Comparison of ENCODE assay signal across 15 cellular contexts in the genomic region with DNA sequence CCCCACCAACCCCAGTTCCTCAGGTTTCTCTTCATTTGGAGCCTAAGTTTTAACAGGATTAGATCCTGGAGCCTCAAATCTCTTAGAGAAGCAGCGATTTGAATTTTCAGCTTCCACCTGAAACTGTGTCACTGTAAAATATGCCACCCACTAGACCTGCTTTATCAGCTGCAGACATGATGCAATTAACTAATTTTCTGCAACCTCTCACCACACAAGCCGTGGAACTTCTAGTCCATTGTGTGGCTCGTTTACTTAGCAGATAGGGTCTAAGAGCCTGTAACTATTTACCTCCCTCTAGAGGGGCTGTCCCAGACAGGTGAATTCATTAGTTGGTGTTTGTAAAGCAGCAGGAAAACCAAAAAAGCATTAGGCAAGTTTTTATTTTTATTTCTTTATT. TPM values are rescaled to one million over a fixed set of nuclear protein-coding genes. Genes with fewer than 3 reads are reported as not detected.
DNase-seq lines count a peak whose midpoint lies in the region; ATAC-seq and TF ChIP-seq lines count a peak whose summit lies in the region.
"Had no signal": no experiment of that assay in that cellular context is flagged by ENCODE, and none has a peak within 500 bp of the region (broad histone marks: within the 10 kb centered on the region; RNA-seq: fewer than 3 reads in every experiment).

No MANE protein-coding gene starts in this region.

- H3K4me3 ChIP-seq in liver (ENCODE audit: low read depth in 1 of 3, low read length in 3 of 3), result no peak overlapping the region
- H3K4me3 ChIP-seq: left ventricle myocardium inferior, vagina had no signal

- H3K9ac ChIP-seq in liver (ENCODE audit: low read depth in 1 of 2, low read length in 2 of 2), result peak overlapping the region in 1 of 2 donors; percentile 12

- no peaks in the 10 kb centered on the region for H3K9me3 ChIP-seq in liver (ENCODE audit: control insufficient read depth in 4 of 4, low read length in 3 of 4)
- H3K9me3 ChIP-seq: left ventricle myocardium inferior, vagina had no signal

- no peak for TF ChIP-seq CTCF in liver (IDR thresholded peaks at IDR 0.05; ENCODE audit: low read depth, low read length, missing input control)

- H3K27ac ChIP-seq in liver (ENCODE audit: low read depth in 1 of 2, low read length in 2 of 2), result peak overlapping the region; percentile 72 to 80
- H3K27ac ChIP-seq: left ventricle myocardium inferior, vagina had no signal

- no peak for ATAC-seq in HG02798 (IDR thresholded peaks at IDR 0.05; ENCODE audit: poor library complexity, unreplicated experiment)
- ATAC-seq: Panc1 had no signal

- H3K4me1 ChIP-seq in liver (ENCODE audit: control insufficient read depth in 4 of 4, insufficient read depth in 4 of 4, low read length in 3 of 4), result peaks cover 6 to 42% (median 23%) of the 10 kb centered on the region in 4 donors
- H3K4me1 ChIP-seq: vagina had no signal

- peak; percentile 47 for DNase-seq in DMS153 treated with DMSO at 0.1 percent for 48 hours (lab: John Stamatoyannopoulos, UW; ENCODE audit: unreplicated experiment)
- DNase-seq in NCI-H1105 (lab: John Stamatoyannopoulos, UW), result peak; percentile 29
- DNase-seq in NCI-H82 (lab: John Stamatoyannopoulos, UW), result peak; percentile 72
- DNase-seq in activated T-cell treated with anti-CD3 and anti-CD28 coated beads, Interleukin-2, amount 50 U/mL, for 48 hours, result no peak
- no peak for DNase-seq in hepatic stellate cell (ENCODE audit: low spot score)
- no peak for DNase-seq in activated naive CD4-positive, alpha-beta T cell treated with anti-CD3 and anti-CD28 coated beads, Interleukin-2, amount 50 U/mL, for 16 hours
- DNase-seq: activated CD4-positive, alpha-beta T cell treated with anti-CD3 and anti-CD28 coated beads, Interleukin-2, amount 50 U/mL, for 48 hours; Karpas-422; left ventricle myocardium inferior; posterior cingulate gyrus; stimulated activated naive CD4-positive, alpha-beta T cell had no signal

- 18% methylated on average over 3 of the region's 3 CpGs for WGBS in liver

- peak; percentile 47 to 57 for TF ChIP-seq RAD21 in liver (IDR thresholded peaks at IDR 0.05)

- H3K36me3 ChIP-seq in liver (ENCODE audit: control insufficient read depth in 4 of 4, insufficient read depth in 3 of 4, low read depth in 1 of 4, low read length in 3 of 4), result no peaks in the 10 kb centered on the region
- H3K36me3 ChIP-seq: left ventricle myocardium inferior, vagina had no signal

- H3K27me3 ChIP-seq in liver (ENCODE audit: control insufficient read depth in 4 of 4, insufficient read depth in 4 of 4, low read length in 3 of 4), result no peaks in the 10 kb centered on the region
- H3K27me3 ChIP-seq: vagina had no signal

TF ChIP-seq in liver, 16 proteins besides CTCF, POLR2A, EP300 and RAD21:
- peak; percentile 21 for TF ChIP-seq HNF4G (IDR thresholded peaks at IDR 0.05)
- peak; percentile 54 for TF ChIP-seq FOXA1 (IDR thresholded peaks at IDR 0.05)
- TF ChIP-seq RXRA (IDR thresholded peaks at IDR 0.05), result peak; percentile 48 to 66
- TF ChIP-seq, protein P1, sequence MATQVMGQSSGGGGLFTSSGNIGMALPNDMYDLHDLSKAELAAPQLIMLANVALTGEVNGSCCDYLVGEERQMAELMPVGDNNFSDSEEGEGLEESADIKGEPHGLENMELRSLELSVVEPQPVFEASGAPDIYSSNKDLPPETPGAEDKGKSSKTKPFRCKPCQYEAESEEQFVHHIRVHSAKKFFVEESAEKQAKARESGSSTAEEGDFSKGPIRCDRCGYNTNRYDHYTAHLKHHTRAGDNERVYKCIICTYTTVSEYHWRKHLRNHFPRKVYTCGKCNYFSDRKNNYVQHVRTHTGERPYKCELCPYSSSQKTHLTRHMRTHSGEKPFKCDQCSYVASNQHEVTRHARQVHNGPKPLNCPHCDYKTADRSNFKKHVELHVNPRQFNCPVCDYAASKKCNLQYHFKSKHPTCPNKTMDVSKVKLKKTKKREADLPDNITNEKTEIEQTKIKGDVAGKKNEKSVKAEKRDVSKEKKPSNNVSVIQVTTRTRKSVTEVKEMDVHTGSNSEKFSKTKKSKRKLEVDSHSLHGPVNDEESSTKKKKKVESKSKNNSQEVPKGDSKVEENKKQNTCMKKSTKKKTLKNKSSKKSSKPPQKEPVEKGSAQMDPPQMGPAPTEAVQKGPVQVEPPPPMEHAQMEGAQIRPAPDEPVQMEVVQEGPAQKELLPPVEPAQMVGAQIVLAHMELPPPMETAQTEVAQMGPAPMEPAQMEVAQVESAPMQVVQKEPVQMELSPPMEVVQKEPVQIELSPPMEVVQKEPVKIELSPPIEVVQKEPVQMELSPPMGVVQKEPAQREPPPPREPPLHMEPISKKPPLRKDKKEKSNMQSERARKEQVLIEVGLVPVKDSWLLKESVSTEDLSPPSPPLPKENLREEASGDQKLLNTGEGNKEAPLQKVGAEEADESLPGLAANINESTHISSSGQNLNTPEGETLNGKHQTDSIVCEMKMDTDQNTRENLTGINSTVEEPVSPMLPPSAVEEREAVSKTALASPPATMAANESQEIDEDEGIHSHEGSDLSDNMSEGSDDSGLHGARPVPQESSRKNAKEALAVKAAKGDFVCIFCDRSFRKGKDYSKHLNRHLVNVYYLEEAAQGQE (IDR thresholded peaks at IDR 0.05), result peak; percentile 54
- TF ChIP-seq EGR1 (IDR thresholded peaks at IDR 0.05; ENCODE audit: low read depth in 2 of 2), result peak in 1 of 2 donors; percentile 20
- TF ChIP-seq JUND (IDR thresholded peaks at IDR 0.05), result peak in 1 of 2 donors; percentile 6
- no peak for TF ChIP-seq GABPA (IDR thresholded peaks at IDR 0.05 in 1 of 2, conservative IDR thresholded peaks at IDR 0.05 in 1 of 2)
- peak; percentile 67 for TF ChIP-seq FOXA2 (IDR thresholded peaks at IDR 0.05)
- TF ChIP-seq SP1 (IDR thresholded peaks at IDR 0.05), result peak; percentile 67
- TF ChIP-seq, protein P2, sequence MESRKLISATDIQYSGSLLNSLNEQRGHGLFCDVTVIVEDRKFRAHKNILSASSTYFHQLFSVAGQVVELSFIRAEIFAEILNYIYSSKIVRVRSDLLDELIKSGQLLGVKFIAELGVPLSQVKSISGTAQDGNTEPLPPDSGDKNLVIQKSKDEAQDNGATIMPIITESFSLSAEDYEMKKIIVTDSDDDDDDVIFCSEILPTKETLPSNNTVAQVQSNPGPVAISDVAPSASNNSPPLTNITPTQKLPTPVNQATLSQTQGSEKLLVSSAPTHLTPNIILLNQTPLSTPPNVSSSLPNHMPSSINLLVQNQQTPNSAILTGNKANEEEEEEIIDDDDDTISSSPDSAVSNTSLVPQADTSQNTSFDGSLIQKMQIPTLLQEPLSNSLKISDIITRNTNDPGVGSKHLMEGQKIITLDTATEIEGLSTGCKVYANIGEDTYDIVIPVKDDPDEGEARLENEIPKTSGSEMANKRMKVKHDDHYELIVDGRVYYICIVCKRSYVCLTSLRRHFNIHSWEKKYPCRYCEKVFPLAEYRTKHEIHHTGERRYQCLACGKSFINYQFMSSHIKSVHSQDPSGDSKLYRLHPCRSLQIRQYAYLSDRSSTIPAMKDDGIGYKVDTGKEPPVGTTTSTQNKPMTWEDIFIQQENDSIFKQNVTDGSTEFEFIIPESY (IDR thresholded peaks at IDR 0.05), result no peak
- no peak for TF ChIP-seq YY1 (IDR thresholded peaks at IDR 0.05)
- TF ChIP-seq TAF1 (conservative IDR thresholded peaks at IDR 0.05), result peak; percentile 31
- peak; percentile 42 to 60 for TF ChIP-seq HNF4A (conservative IDR thresholded peaks at IDR 0.05)
- TF ChIP-seq, protein P3, sequence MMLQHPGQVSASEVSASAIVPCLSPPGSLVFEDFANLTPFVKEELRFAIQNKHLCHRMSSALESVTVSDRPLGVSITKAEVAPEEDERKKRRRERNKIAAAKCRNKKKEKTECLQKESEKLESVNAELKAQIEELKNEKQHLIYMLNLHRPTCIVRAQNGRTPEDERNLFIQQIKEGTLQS (IDR thresholded peaks at IDR 0.05), result peak; percentile 72
- no peak for TF ChIP-seq NR2F2 (IDR thresholded peaks at IDR 0.05)
- TF ChIP-seq, protein P4, sequence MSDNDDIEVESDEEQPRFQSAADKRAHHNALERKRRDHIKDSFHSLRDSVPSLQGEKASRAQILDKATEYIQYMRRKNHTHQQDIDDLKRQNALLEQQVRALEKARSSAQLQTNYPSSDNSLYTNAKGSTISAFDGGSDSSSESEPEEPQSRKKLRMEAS (IDR thresholded peaks at IDR 0.05), result no peak

RNA-seq across cellular contexts. Expression of gene FZD5, which starts 31.6 kb away (rescaled TPM):
- 10 to 100 TPM; 31.0 to 31.1 TPM for total RNA-seq in liver
- polyA plus RNA-seq in liver, result 10 to 100 TPM; 14.7 to 23.1 TPM

Comparison
In these comparisons a context has a peak if more than half of its experiments do, and no peak if none do; other contexts are left out.
1. DNase-seq: peak in DMS153 treated with DMSO at 0.1 percent for 48 hours (single experiment), NCI-H1105 (single experiment) and NCI-H82 (single experiment); none in activated T-cell treated with anti-CD3 and anti-CD28 coated beads, Interleukin-2, amount 50 U/mL, for 48 hours (0 of 2), hepatic stellate cell (single experiment) and activated naive CD4-positive, alpha-beta T cell treated with anti-CD3 and anti-CD28 coated beads, Interleukin-2, amount 50 U/mL, for 16 hours (single experiment).